Comparison of ENCODE assay signal across 10 cellular contexts in genomic region chr10:99276848-99277486, GRCh38. TPM values are rescaled to one million over a fixed set of nuclear protein-coding genes. Genes with fewer than 3 reads are reported as not detected.
A peak's percentile ranks its signal among the peaks of the same experiment; 100 is the strongest.
DNase-seq lines count a peak whose midpoint lies in the region; ATAC-seq, FAIRE-seq and TF ChIP-seq lines count a peak whose summit lies in the region.
"Had no signal": no experiment of that assay in that cellular context is flagged by ENCODE, and none has a peak within 500 bp of the region (broad histone marks: within the 10 kb centered on the region; RNA-seq: fewer than 3 reads in every experiment).

No MANE protein-coding gene starts in this region.

- WGBS in HepG2 (ENCODE audit: low lambda C conversion rate) = 0% methylated on average over 6 of the region's 6 CpGs

- in situ Hi-C loops in HepG2 (cut with HindIII; ENCODE audit: extremely low pct_ligation_motif_present, low pct_unique_long_range_greater_than_20kb) = no loop called here

- peaks cover 6% of the 10 kb centered on the region; the same call in 1 of the 2 replicates for H3K4me1 ChIP-seq in HepG2 (ENCODE audit: insufficient read depth, low read length)
- H3K4me1 ChIP-seq in ascending aorta = no peaks in the 10 kb centered on the region

- no peaks in the 10 kb centered on the region for H3K79me2 ChIP-seq in HepG2 (ENCODE audit: insufficient read depth, low read length)

- no peak overlapping the region for H2AFZ ChIP-seq in HepG2 (ENCODE audit: low read length)

- POLR2A ChIA-PET in HepG2 (lab: Yijun Ruan, JAX) = no interaction called here

- no peak overlapping the region for H3K9ac ChIP-seq in HepG2 (ENCODE audit: insufficient read depth, low read depth, low read length)

- H3K27ac ChIP-seq in WERI-Rb-1 (no peak overlapping the region), HepG2 (ENCODE audit: extremely low read length, insufficient read depth, low read length) (no peak overlapping the region), ascending aorta (no peak overlapping the region)

- DNase-seq in EH (ENCODE audit: low read depth) = peak; percentile 37
- peak; percentile 19 for DNase-seq in LHCN-M2 (ENCODE audit: low read depth)
- DNase-seq in WERI-Rb-1 = no peak
- DNase-seq in HepG2 (ENCODE audit: low spot score) = peak; percentile 17
- no peak for DNase-seq in NCI-H1930 (lab: John Stamatoyannopoulos, UW)
- no peak for DNase-seq in NCI-H2107 treated with DMSO at 0.1 percent for 48 hours (lab: John Stamatoyannopoulos, UW; ENCODE audit: unreplicated experiment)
- no peak for DNase-seq in nucleus accumbens (lab: John Stamatoyannopoulos, UW)
- DNase-seq in ascending aorta (ENCODE audit: low spot score in 2 of 2) = no peak
- DNase-seq: NCI-H1092 treated with DMSO at 0.1 percent for 48 hours had no signal

- no peak overlapping the region for H3K4me3 ChIP-seq in WERI-Rb-1 (ENCODE audit: low read depth, low read length)
- H3K4me3 ChIP-seq in HepG2 (replicated peaks in 1 of 3; ENCODE audit: insufficient read depth in 1 of 3, low read depth in 2 of 3, low read length in 3 of 3) = no peak overlapping the region
- no peak overlapping the region for H3K4me3 ChIP-seq in ascending aorta

- no TSS peak for BruUV-seq in HepG2 (replicated peaks; lab: Mats Ljungman, UMichigan)

- ATAC-seq in HepG2 = no peak

- H3K4me2 ChIP-seq in HepG2 (ENCODE audit: low read depth, low read length) = no peak overlapping the region

- TF ChIP-seq RAD21 in HepG2 (CRISPR knock-in tag; IDR thresholded peaks at IDR 0.05) = peak; percentile 36; the same call in 1 of the 2 replicates

- H3K9me3 ChIP-seq in WERI-Rb-1 (ENCODE audit: severe bottlenecking) (no peaks in the 10 kb centered on the region), HepG2 (ENCODE audit: low read length) (no peaks in the 10 kb centered on the region), ascending aorta (no peaks in the 10 kb centered on the region)

- H3K36me3 ChIP-seq in WERI-Rb-1 = no peaks in the 10 kb centered on the region
- no peaks in the 10 kb centered on the region for H3K36me3 ChIP-seq in HepG2 (replicated peaks in 1 of 2; ENCODE audit: control insufficient read depth in 1 of 2, insufficient read depth in 2 of 2, low read length in 2 of 2)
- H3K36me3 ChIP-seq in ascending aorta = no peaks in the 10 kb centered on the region

- TF ChIP-seq POLR2A in HepG2 (IDR thresholded peaks at IDR 0.05; ENCODE audit: insufficient read depth in 1 of 2, low read depth in 2 of 2, low read length in 2 of 2) = no peak

- TF ChIP-seq EP300 in HepG2 (IDR thresholded peaks at IDR 0.05; ENCODE audit: low read depth in 2 of 2, low read length in 2 of 2) = no peak
- TF ChIP-seq EP300 in HepG2 (CRISPR knock-in tag; IDR thresholded peaks at IDR 0.05; ENCODE audit: borderline replicate concordance) = no peak

- H3K27me3 ChIP-seq in WERI-Rb-1 (ENCODE audit: insufficient read depth, low read depth, severe bottlenecking) (peaks cover 66% of the 10 kb centered on the region), HepG2 (ENCODE audit: control insufficient read depth in 1 of 2, insufficient read depth in 2 of 2, low read length in 2 of 2) (peaks cover 0 to 3% of the 10 kb centered on the region in 2 experiments; a peak in 1 of 5 replicates), ascending aorta (no peaks in the 10 kb centered on the region)

- intact Hi-C loops in HepG2 (cut with micrococcal nuclease; ENCODE audit: unreplicated experiment) (loop anchor here (1.0 to 2.0 kb wide), 2 partner anchors 94 to 808 kb away; no protein-coding TSS in a partner anchor), ascending aorta (cut with DNase I) (no loop called here)

- CTCF ChIA-PET in HepG2 (lab: Yijun Ruan, JAX; ENCODE audit: low intra/inter-chr PET ratio, low total read pairs) = interaction anchor here (1.7 kb wide), 1 partner anchor 809 kb away, joined by 9 read pairs; no protein-coding TSS in a partner anchor

- TF ChIP-seq CTCF in WERI-Rb-1 (IDR thresholded peaks at IDR 0.05; ENCODE audit: low read depth, low read length) (0 out of 2 replicates have a peak, but pooled peaks have one; percentile 23), HepG2 (CRISPR knock-in tag; IDR thresholded peaks at IDR 0.05) (peak; percentile 60), ascending aorta (IDR thresholded peaks at IDR 0.05) (no peak)

- peak; percentile 40 for FAIRE-seq in HepG2 (lab: Jason Lieb, UNC)

- H4K20me1 ChIP-seq in HepG2 (ENCODE audit: insufficient read depth, low read length) = no peaks in the 10 kb centered on the region

TF ChIP-seq in HepG2, 621 proteins besides CTCF, POLR2A, EP300 and RAD21:
- TF ChIP-seq STAG1 (CRISPR knock-in tag; IDR thresholded peaks at IDR 0.05) (peak; percentile 71), SMC3 (IDR thresholded peaks at IDR 0.05; ENCODE audit: low read length) (peak; percentile 57; the same call in 1 of the 2 replicates), MIXL1 (CRISPR knock-in tag; IDR thresholded peaks at IDR 0.05) (0 out of 2 replicates have a peak, but pooled peaks have one; percentile 42), TBX3 (IDR thresholded peaks at IDR 0.05; ENCODE audit: borderline replicate concordance) (no peak)

RNA-seq across cellular contexts. Expression of gene HPSE2, which starts 41.3 kb away (rescaled TPM):
- total RNA-seq in LHCN-M2 (2014; rRNA removed) = not detected in 2 replicates
- polyA plus RNA-seq in LHCN-M2 (2012) = not detected
- not detected in 2 replicates for total RNA-seq in HepG2 (2016; rRNA removed; fragmentation: Illumina TruSeq; extraction: Trizol)
- not detected in 2 replicates for total RNA-seq in HepG2 (2016; cell fraction: cytosol; rRNA removed; fragmentation: Illumina TruSeq; extraction: Trizol; ENCODE audit: low read depth)
- not detected in 2 replicates for total RNA-seq in HepG2 (2016; cell fraction: insoluble cytoplasmic fraction; rRNA removed; fragmentation: Illumina TruSeq; extraction: Trizol)
- total RNA-seq in HepG2 (2016; cell fraction: membrane; rRNA removed; fragmentation: Illumina TruSeq; extraction: Trizol) = not detected in 2 replicates
- total RNA-seq in HepG2 (2016; cell fraction: nucleus; rRNA removed; fragmentation: Illumina TruSeq; extraction: Trizol) = not detected in 2 replicates
- polyA plus RNA-seq in HepG2 (2011; rRNA removed) = 0.01 TPM in 2 replicates
- not detected in 2 replicates for polyA plus RNA-seq in HepG2 (2011; cell fraction: cytosol; rRNA removed)
- polyA plus RNA-seq in HepG2 (2011; cell fraction: nucleus; rRNA removed) = not detected in 2 replicates
- polyA plus RNA-seq in HepG2 (2012) = not detected in 2 replicates
- not detected in 2 replicates for polyA plus RNA-seq in HepG2 (2016; cell fraction: cytosol; fragmentation: Illumina TruSeq; extraction: Trizol; ENCODE audit: low read depth)
- not detected in 2 replicates for polyA plus RNA-seq in HepG2 (2016; cell fraction: insoluble cytoplasmic fraction; fragmentation: Illumina TruSeq; extraction: Trizol; ENCODE audit: low read depth)
- not detected in 2 replicates for polyA plus RNA-seq in HepG2 (2016; cell fraction: membrane; fragmentation: Illumina TruSeq; extraction: Trizol; ENCODE audit: low read depth)
- not detected in 2 replicates for polyA plus RNA-seq in HepG2 (2016; cell fraction: nucleus; fragmentation: Illumina TruSeq; extraction: Trizol; ENCODE audit: insufficient read depth, low read depth)
- polyA minus RNA-seq in HepG2 (2011; rRNA and poly(A)+ RNA removed; ENCODE audit: low replicate concordance) = not detected in 2 replicates
- not detected in 2 replicates for polyA minus RNA-seq in HepG2 (2011; cell fraction: cytosol; rRNA and poly(A)+ RNA removed)
- polyA minus RNA-seq in HepG2 (2011; cell fraction: nucleus; rRNA and poly(A)+ RNA removed) = 0.13 TPM in 1 of 2 replicates, not detected in the other
- not detected for total RNA-seq in ascending aorta
- total RNA-seq: activated CD8-positive, alpha-beta memory T cell treated with anti-CD3 and anti-CD28 coated beads for 36 hours had no signal

RNA-seq across cellular contexts. Expression of gene CNNM1, which starts 52.2 kb away (rescaled TPM):
- total RNA-seq in LHCN-M2 (2014; rRNA removed) = 0.17 and 0.32 TPM in 2 replicates
- polyA plus RNA-seq in LHCN-M2 (2012) = 0.19 TPM
- total RNA-seq in HepG2 (2016; rRNA removed; fragmentation: Illumina TruSeq; extraction: Trizol) = 5.5 and 9.6 TPM in 2 replicates
- total RNA-seq in HepG2 (2016; cell fraction: cytosol; rRNA removed; fragmentation: Illumina TruSeq; extraction: Trizol; ENCODE audit: low read depth) = 0.81 and 1.2 TPM in 2 replicates
- 5.0 and 9.2 TPM in 2 replicates for total RNA-seq in HepG2 (2016; cell fraction: insoluble cytoplasmic fraction; rRNA removed; fragmentation: Illumina TruSeq; extraction: Trizol)
- total RNA-seq in HepG2 (2016; cell fraction: membrane; rRNA removed; fragmentation: Illumina TruSeq; extraction: Trizol) = 3.4 and 3.6 TPM in 2 replicates
- total RNA-seq in HepG2 (2016; cell fraction: nucleus; rRNA removed; fragmentation: Illumina TruSeq; extraction: Trizol) = 19.4 and 22.4 TPM in 2 replicates
- polyA plus RNA-seq in HepG2 (2011; rRNA removed) = 4.3 and 4.8 TPM in 2 replicates
- 2.7 and 3.2 TPM in 2 replicates for polyA plus RNA-seq in HepG2 (2011; cell fraction: cytosol; rRNA removed)
- polyA plus RNA-seq in HepG2 (2011; cell fraction: nucleus; rRNA removed) = 2.7 and 4.0 TPM in 2 replicates
- 1.3 and 2.5 TPM in 2 replicates for polyA plus RNA-seq in HepG2 (2012)
- polyA plus RNA-seq in HepG2 (2016; cell fraction: cytosol; fragmentation: Illumina TruSeq; extraction: Trizol; ENCODE audit: low read depth) = 0.76 and 0.93 TPM in 2 replicates
- polyA plus RNA-seq in HepG2 (2016; cell fraction: insoluble cytoplasmic fraction; fragmentation: Illumina TruSeq; extraction: Trizol; ENCODE audit: low read depth) = 5.6 and 7.5 TPM in 2 replicates
- 2.3 and 2.6 TPM in 2 replicates for polyA plus RNA-seq in HepG2 (2016; cell fraction: membrane; fragmentation: Illumina TruSeq; extraction: Trizol; ENCODE audit: low read depth)
- polyA plus RNA-seq in HepG2 (2016; cell fraction: nucleus; fragmentation: Illumina TruSeq; extraction: Trizol; ENCODE audit: insufficient read depth, low read depth) = 27.9 and 28.1 TPM in 2 replicates
- 9.6 TPM in 1 of 2 replicates, not detected in the other for polyA minus RNA-seq in HepG2 (2011; rRNA and poly(A)+ RNA removed; ENCODE audit: low replicate concordance)
- polyA minus RNA-seq in HepG2 (2011; cell fraction: cytosol; rRNA and poly(A)+ RNA removed) = 3.3 and 3.5 TPM in 2 replicates
- 6.7 and 7.7 TPM in 2 replicates for polyA minus RNA-seq in HepG2 (2011; cell fraction: nucleus; rRNA and poly(A)+ RNA removed)
- not detected for total RNA-seq in ascending aorta

Comparison
In these comparisons a context has a peak if more than half of its experiments do, and no peak if none do; other contexts are left out.
1. DNase-seq: peak in EH (single experiment), LHCN-M2 (single experiment) and HepG2 (single experiment); none in WERI-Rb-1 (single experiment), NCI-H1930 (0 of 2), NCI-H2107 treated with DMSO at 0.1 percent for 48 hours (single experiment), nucleus accumbens (0 of 56) and ascending aorta (0 of 2).
2. CTCF ChIP-seq: peak in WERI-Rb-1 (single experiment) and HepG2 (single experiment); none in ascending aorta (0 of 3).